In genomic region chr7:1848013-1848640, GRCh38 we compare ENCODE assay signal across 21 cellular contexts.
DNase-seq lines count a peak whose midpoint lies in the region; ATAC-seq and TF ChIP-seq lines count a peak whose summit lies in the region.
"Had no signal": no experiment of that assay in that cellular context is flagged by ENCODE, and none has a peak within 500 bp of the region (broad histone marks: within the 10 kb centered on the region; RNA-seq: fewer than 3 reads in every experiment).

No MANE protein-coding gene starts in this region.

- H3K9ac ChIP-seq in endodermal cell (ENCODE audit: extremely low read depth, low read length, poor library complexity, severe bottlenecking) = no peak overlapping the region

- H3K27ac Mint-ChIP-seq in WTC11 = no peak overlapping the region
- no peak overlapping the region for H3K27ac Mint-ChIP-seq in endodermal cell
- H3K27ac Mint-ChIP-seq: activated naive CD4-positive, alpha-beta T cell treated with anti-CD3 and anti-CD28 coated beads for 36 hours had no signal

- no peak overlapping the region for H3K27ac ChIP-seq in endodermal cell (ENCODE audit: low read depth, low read length)
- H3K27ac ChIP-seq in lower lobe of right lung = no peak overlapping the region
- no peak overlapping the region for H3K27ac ChIP-seq in sigmoid colon
- H3K27ac ChIP-seq: ascending aorta, epithelial cell of prostate, suprapubic skin, vagina had no signal

- H3K27me3 Mint-ChIP-seq in WTC11 (ENCODE audit: low read depth) (no peaks in the 10 kb centered on the region), endodermal cell (ENCODE audit: insufficient read depth) (no peaks in the 10 kb centered on the region)

- H3K4me1 ChIP-seq in endodermal cell (ENCODE audit: control insufficient read depth, insufficient read depth, low read length) = peaks cover 4% of the 10 kb centered on the region
- H3K4me1 ChIP-seq in lower lobe of right lung = no peaks in the 10 kb centered on the region
- no peaks in the 10 kb centered on the region for H3K4me1 ChIP-seq in sigmoid colon
- H3K4me1 ChIP-seq: ascending aorta, suprapubic skin, vagina had no signal

- no peak for ATAC-seq in WTC11
- no peak for ATAC-seq in lower lobe of right lung
- no peak for ATAC-seq in HG02970 (IDR thresholded peaks at IDR 0.05; ENCODE audit: low FRiP score, unreplicated experiment)

- H3K4me1 Mint-ChIP-seq in WTC11 = no peaks in the 10 kb centered on the region
- peaks cover 6% of the 10 kb centered on the region for H3K4me1 Mint-ChIP-seq in endodermal cell

- H3K4me3 Mint-ChIP-seq in WTC11 = no peak overlapping the region
- no peak overlapping the region for H3K4me3 Mint-ChIP-seq in endodermal cell
- H3K4me3 Mint-ChIP-seq: activated naive CD4-positive, alpha-beta T cell treated with anti-CD3 and anti-CD28 coated beads for 36 hours had no signal

- WGBS in endodermal cell (ENCODE audit: insufficient coverage in 1 of 2, insufficient read length in 1 of 2), 2 experiments = 90 to 93% methylated on average over 13 to 22 of the region's 23 CpGs
- 90 to 93% methylated on average over 23 of the region's 23 CpGs for WGBS in sigmoid colon, 2 donors
- WGBS in lower leg skin, 2 donors = 89 to 94% methylated on average over 21 of the region's 23 CpGs

- CTCF ChIA-PET in WTC11 (lab: Charles Lee) = no interaction called here

- H3K36me3 ChIP-seq in endodermal cell (ENCODE audit: control insufficient read depth, insufficient read depth, low read length) (no peaks in the 10 kb centered on the region), lower lobe of right lung (no peaks in the 10 kb centered on the region), sigmoid colon (no peaks in the 10 kb centered on the region)
- H3K36me3 ChIP-seq: ascending aorta, vagina had no signal

- H3K9me3 Mint-ChIP-seq in WTC11 = no peaks in the 10 kb centered on the region
- no peaks in the 10 kb centered on the region for H3K9me3 Mint-ChIP-seq in endodermal cell
- H3K9me3 Mint-ChIP-seq: activated naive CD4-positive, alpha-beta T cell treated with anti-CD3 and anti-CD28 coated beads for 36 hours had no signal

- H3K36me3 Mint-ChIP-seq in WTC11 = no peaks in the 10 kb centered on the region
- no peaks in the 10 kb centered on the region for H3K36me3 Mint-ChIP-seq in endodermal cell (ENCODE audit: low read depth)

- peak; percentile 10 for DNase-seq in WTC11 (ENCODE audit: low spot score)
- peak; percentile 32 for DNase-seq in endodermal cell
- DNase-seq in lower lobe of right lung = peak; percentile 38
- DNase-seq in sigmoid colon = peak; percentile 54
- no peak for DNase-seq in GF-D8 (lab: John Stamatoyannopoulos, UW)
- no peak for DNase-seq in lower leg skin (ENCODE audit: low spot score in 2 of 2)
- DNase-seq: activated CD8-positive, alpha-beta memory T cell treated with anti-CD3 and anti-CD28 coated beads for 24 hours; activated naive CD4-positive, alpha-beta T cell treated with anti-CD3 and anti-CD28 coated beads for 36 hours; activated T-cell treated with anti-CD3 and anti-CD28 coated beads, Interleukin-2, amount 50 U/mL, for 1 hour; caudate nucleus; HCEC 1CT; IMR-90; NCI-H1092; NCI-H187 treated with DMSO at 0.1 percent for 48 hours; NCI-H526 treated with DMSO at 0.1 percent for 48 hours had no signal

- intact Hi-C loops in lower lobe of right lung (cut with DNase I) = no loop called here
- intact Hi-C loops in sigmoid colon (cut with DNase I) = no loop called here
- intact Hi-C loops in lower leg skin (cut with DNase I; ENCODE audit: low total_unique reads) = no loop called here

- TF ChIP-seq CTCF in WTC11 (IDR thresholded peaks at IDR 0.05) = no peak
- no peak for TF ChIP-seq CTCF in endodermal cell (conservative IDR thresholded peaks at IDR 0.05)
- TF ChIP-seq CTCF in lower lobe of right lung (IDR thresholded peaks at IDR 0.05) = no peak
- no peak for TF ChIP-seq CTCF in sigmoid colon (IDR thresholded peaks at IDR 0.05)
- no peak for TF ChIP-seq CTCF in lower leg skin (IDR thresholded peaks at IDR 0.05)

- H3K9me3 ChIP-seq in endodermal cell (ENCODE audit: control insufficient read depth, low read length) (no peaks in the 10 kb centered on the region), lower lobe of right lung (no peaks in the 10 kb centered on the region), sigmoid colon (no peaks in the 10 kb centered on the region)
- H3K9me3 ChIP-seq: ascending aorta, suprapubic skin, vagina had no signal

- POLR2A ChIA-PET in WTC11 (lab: Charles Lee) = no interaction called here

- TF ChIP-seq POLR2A in sigmoid colon (IDR thresholded peaks at IDR 0.05) (no peak), lower leg skin (IDR thresholded peaks at IDR 0.05) (no peak)

- no peak for TF ChIP-seq EP300 in sigmoid colon (IDR thresholded peaks at IDR 0.05)

- H3K4me3 ChIP-seq in endodermal cell (ENCODE audit: low read length) = no peak overlapping the region
- no peak overlapping the region for H3K4me3 ChIP-seq in lower lobe of right lung
- H3K4me3 ChIP-seq in sigmoid colon = no peak overlapping the region
- no peak overlapping the region for H3K4me3 ChIP-seq in lower leg skin (ENCODE audit: low read depth, poor library complexity, severe bottlenecking)
- H3K4me3 ChIP-seq: ascending aorta, smooth muscle cell, suprapubic skin, vagina had no signal

- no peaks in the 10 kb centered on the region for H3K27me3 ChIP-seq in endodermal cell (ENCODE audit: control insufficient read depth, insufficient read depth, low read length, poor library complexity, severe bottlenecking)
- H3K27me3 ChIP-seq in lower lobe of right lung (ENCODE audit: low read depth) = no peaks in the 10 kb centered on the region
- no peaks in the 10 kb centered on the region for H3K27me3 ChIP-seq in sigmoid colon
- H3K27me3 ChIP-seq: ascending aorta, suprapubic skin, vagina had no signal

TF ChIP-seq in WTC11, 78 proteins besides CTCF, POLR2A, EP300 and RAD21:
- TF ChIP-seq NFE2L1 (CRISPR knock-in tag; IDR thresholded peaks at IDR 0.05) = no peak
- TF ChIP-seq ZNF425 (CRISPR knock-in tag; conservative IDR thresholded peaks at IDR 0.05) = no peak
- TF ChIP-seq CREM (CRISPR knock-in tag; IDR thresholded peaks at IDR 0.05) = no peak
- no peak for TF ChIP-seq NR1H2 (CRISPR knock-in tag; IDR thresholded peaks at IDR 0.05)
- no peak for TF ChIP-seq TEAD1 (CRISPR knock-in tag; IDR thresholded peaks at IDR 0.05)

Comparison
In these comparisons a context has a peak if more than half of its experiments do, and no peak if none do; other contexts are left out.
1. DNase-seq: peak in WTC11 (single experiment), endodermal cell (single experiment), lower lobe of right lung (single experiment) and sigmoid colon (single experiment); none in GF-D8 (single experiment) and lower leg skin (0 of 2).